Comparison of ENCODE assay signal across 24 cellular contexts in genomic region chr15:37518436-37518835, GRCh38.
"Had no signal": no experiment of that assay in that cellular context is flagged by ENCODE, and none has a peak within 500 bp of the region (broad histone marks: within the 10 kb centered on the region; RNA-seq: fewer than 3 reads in every experiment).

No MANE protein-coding gene starts in this region.

- ATAC-seq: effector memory CD8-positive, alpha-beta T cell; esophagus mucosa; gastrocnemius medialis; heart left ventricle; left cardiac atrium; left lung; left ventricle myocardium superior; lower lobe of right lung; naive thymus-derived CD4-positive, alpha-beta T cell had no signal

- FAIRE-seq: colon, endometrium, keratinocyte had no signal

- H3K27ac ChIP-seq: epithelial cell of prostate, esophagus squamous epithelium, gastrocnemius medialis, heart left ventricle, hepatocyte, left lung, lower lobe of right lung had no signal

- H3K4me3 ChIP-seq: esophagus squamous epithelium, gastrocnemius medialis, heart left ventricle, hepatocyte, left lung, lower lobe of right lung had no signal

- DNase-seq: cortex of kidney; effector CD8-positive, alpha-beta T cell; effector memory CD8-positive, alpha-beta T cell; endodermal cell; erythroblast; esophagus squamous epithelium; foreskin fibroblast; foreskin melanocyte; gastrocnemius medialis; heart left ventricle; hypothalamus; left cardiac atrium; left lung; left ventricle myocardium superior; lower lobe of right lung; mesenchymal stem cell; midbrain; naive thymus-derived CD4-positive, alpha-beta T cell had no signal

- H3K27me3 ChIP-seq: esophagus squamous epithelium, gastrocnemius medialis, heart left ventricle, hepatocyte, left lung had no signal

- H2AFZ ChIP-seq: hepatocyte had no signal

- H3K9me3 ChIP-seq: esophagus squamous epithelium, lower lobe of right lung had no signal

- H3K4me2 ChIP-seq: hepatocyte had no signal

- H3K36me3 ChIP-seq: esophagus squamous epithelium, gastrocnemius medialis, heart left ventricle, left lung, lower lobe of right lung had no signal

- H3K79me2 ChIP-seq: hepatocyte had no signal

- H3K4me1 ChIP-seq: esophagus squamous epithelium, gastrocnemius medialis, heart left ventricle, left lung, lower lobe of right lung had no signal
